Comparison of ENCODE assay signal across 8 cellular contexts in the genomic region with DNA sequence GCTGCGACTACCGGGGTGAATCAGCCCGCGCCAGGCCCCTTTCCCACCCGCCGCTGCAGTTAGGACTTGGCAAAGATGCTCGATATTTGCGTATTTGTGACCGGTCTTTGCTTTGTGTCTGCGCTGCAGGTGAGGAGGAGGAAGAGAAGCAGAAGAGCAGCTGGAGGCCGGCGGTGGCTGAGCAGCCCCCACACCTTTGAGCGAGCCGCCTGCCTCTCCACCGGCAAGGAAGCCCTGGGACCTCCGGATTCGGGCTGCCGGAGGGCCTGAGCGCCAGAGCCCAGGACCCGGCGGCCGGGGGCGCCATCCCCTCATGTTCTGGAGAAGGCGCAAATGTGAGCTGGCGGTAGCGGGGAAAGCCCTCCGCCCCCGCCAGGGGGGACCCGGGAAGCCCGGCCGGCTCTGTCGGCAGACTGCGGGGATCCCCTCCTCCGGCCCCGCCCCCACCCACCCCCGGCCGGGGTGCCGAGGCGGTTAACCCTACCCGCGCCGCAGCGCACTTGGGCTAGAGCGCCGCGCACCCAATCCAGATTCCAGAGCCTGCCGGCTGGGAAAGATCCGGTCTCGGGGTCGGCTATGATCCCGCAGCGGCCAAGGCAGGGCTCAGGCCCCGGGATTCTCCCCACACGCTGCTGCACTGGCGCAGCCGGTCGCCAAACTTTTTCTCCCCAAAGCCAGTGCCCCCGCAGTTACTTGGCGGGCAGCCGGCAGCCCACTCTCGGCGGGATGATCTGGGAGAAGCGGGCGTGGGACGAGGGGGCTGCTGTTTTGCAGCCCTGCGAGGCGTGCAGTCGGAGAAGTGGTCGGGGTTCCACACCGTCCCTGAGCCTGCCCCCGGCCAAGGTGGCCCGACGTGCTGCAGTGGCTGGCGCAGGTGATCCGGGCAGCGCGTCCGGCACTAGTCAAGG. TPM values are rescaled to one million over a fixed set of nuclear protein-coding genes. Genes with fewer than 3 reads are reported as not detected.
DNase-seq lines count a peak whose midpoint lies in the region; ATAC-seq and TF ChIP-seq lines count a peak whose summit lies in the region.

No MANE protein-coding gene starts in this region.

- H3K36me3 ChIP-seq in iPS-20b (ENCODE audit: insufficient read depth, low read depth, low read length): peaks cover 8% of the 10 kb centered on the region; the same call in 1 of the 2 replicates

- H3K4me3 ChIP-seq in iPS-20b (ENCODE audit: low read length): peak overlapping the region; percentile 76

- peaks cover 17% of the 10 kb centered on the region for H3K27me3 ChIP-seq in iPS-20b (ENCODE audit: insufficient read depth, low read length)

- peak overlapping the region; percentile 90 for H3K27ac ChIP-seq in iPS-20b (ENCODE audit: low read length)

- H3K4me3 Mint-ChIP-seq in IgD-negative memory B cell: peak overlapping the region in 3 of 4 donors; percentile 63 to 77 (median 67)
- H3K4me3 Mint-ChIP-seq in stimulated activated effector memory CD8-positive, alpha-beta T cell treated with anti-CD3 and anti-CD28 coated beads, Interleukin-12 subunit alpha, Interleukin-12 subunit beta, amount 100 ng/mL, for 72 hours: no peak overlapping the region

- H3K4me1 ChIP-seq in iPS-20b (ENCODE audit: insufficient read depth, low read length): peaks cover 35% of the 10 kb centered on the region; the same call in 1 of the 2 replicates

- no peaks in the 10 kb centered on the region for H3K9me3 Mint-ChIP-seq in IgD-negative memory B cell
- no peaks in the 10 kb centered on the region for H3K9me3 Mint-ChIP-seq in stimulated activated effector memory CD8-positive, alpha-beta T cell treated with anti-CD3 and anti-CD28 coated beads, Interleukin-12 subunit alpha, Interleukin-12 subunit beta, amount 100 ng/mL, for 72 hours

- H3K4me1 Mint-ChIP-seq in IgD-negative memory B cell: peaks cover 0 to 14% (median 8%) of the 10 kb centered on the region in 3 donors
- peaks cover 5% of the 10 kb centered on the region for H3K4me1 Mint-ChIP-seq in stimulated activated effector memory CD8-positive, alpha-beta T cell treated with anti-CD3 and anti-CD28 coated beads, Interleukin-12 subunit alpha, Interleukin-12 subunit beta, amount 100 ng/mL, for 72 hours

- H3K9me3 ChIP-seq in iPS-20b (ENCODE audit: insufficient read depth, low read depth, low read length): no peaks in the 10 kb centered on the region

- no peaks in the 10 kb centered on the region for H3K36me3 Mint-ChIP-seq in IgD-negative memory B cell
- H3K36me3 Mint-ChIP-seq in stimulated activated effector memory CD8-positive, alpha-beta T cell treated with anti-CD3 and anti-CD28 coated beads, Interleukin-12 subunit alpha, Interleukin-12 subunit beta, amount 100 ng/mL, for 72 hours: no peaks in the 10 kb centered on the region

- no peak for TF ChIP-seq POLR2A in erythroblast (IDR thresholded peaks at IDR 0.05; ENCODE audit: low read length)

- peak overlapping the region; percentile 94 for H3K9ac ChIP-seq in iPS-20b (ENCODE audit: low read depth, low read length)

- H3K27me3 Mint-ChIP-seq in IgD-negative memory B cell: peaks cover 35% of the 10 kb centered on the region

- DNase-seq in AG08396 (ENCODE audit: low spot score): peak; percentile 24
- peak; percentile 27 for DNase-seq in amniotic stem cell (lab: John Stamatoyannopoulos, UW)
- no peak for DNase-seq in stimulated activated effector memory CD8-positive, alpha-beta T cell treated with anti-CD3 and anti-CD28 coated beads, Interleukin-12 subunit alpha, Interleukin-12 subunit beta, amount 100 ng/mL, for 72 hours (ENCODE audit: low spot score in 2 of 2)
- DNase-seq in erythroblast (lab: John Stamatoyannopoulos, UW): no peak
- no peak for DNase-seq in GOT3 (lab: John Stamatoyannopoulos, UW)

- H3K27ac Mint-ChIP-seq in IgD-negative memory B cell: peak overlapping the region in 1 of 3 donors; percentile 85
- H3K27ac Mint-ChIP-seq in stimulated activated effector memory CD8-positive, alpha-beta T cell treated with anti-CD3 and anti-CD28 coated beads, Interleukin-12 subunit alpha, Interleukin-12 subunit beta, amount 100 ng/mL, for 72 hours: no peak overlapping the region

- peak; percentile 11 for ATAC-seq in GM19023 (IDR thresholded peaks at IDR 0.05; ENCODE audit: unreplicated experiment)
- peak; percentile 24 for ATAC-seq in stimulated activated effector memory CD8-positive, alpha-beta T cell treated with anti-CD3 and anti-CD28 coated beads, Interleukin-12 subunit alpha, Interleukin-12 subunit beta, amount 100 ng/mL, for 72 hours

RNA-seq across cellular contexts. Expression of a gene that starts 0.8 kb away (rescaled TPM):
- polyA plus RNA-seq in IgD-negative memory B cell: not detected

Comparison
In these comparisons a context has a peak if more than half of its experiments do, and no peak if none do; other contexts are left out.
1. DNase-seq: peak in AG08396 (single experiment) and amniotic stem cell (single experiment); none in stimulated activated effector memory CD8-positive, alpha-beta T cell treated with anti-CD3 and anti-CD28 coated beads, Interleukin-12 subunit alpha, Interleukin-12 subunit beta, amount 100 ng/mL, for 72 hours (0 of 2), erythroblast (0 of 2) and GOT3 (single experiment).